Comparison of ENCODE assay signal across 8 cellular contexts in genomic region chrX:65451663-65452062, GRCh38.
DNase-seq lines count a peak whose midpoint lies in the region; ATAC-seq lines count a peak whose summit lies in the region.

No MANE protein-coding gene starts in this region.

- in situ Hi-C loops in T47D (cut with HindIII; ENCODE audit: low pct_unique_long_range_greater_than_20kb, low sequenced_read_pairs): no loop called here

- no peaks in the 10 kb centered on the region for H3K9me3 Mint-ChIP-seq in activated naive CD4-positive, alpha-beta T cell treated with anti-CD3 and anti-CD28 coated beads, Interleukin-2, amount 10 ng/mL, durations not matched to agents 7 days and 5 days
- peaks cover 0 to 20% (median 2%) of the 10 kb centered on the region in 11 donors for H3K9me3 Mint-ChIP-seq in naive thymus-derived CD4-positive, alpha-beta T cell

- no peaks in the 10 kb centered on the region for H3K36me3 Mint-ChIP-seq in activated naive CD4-positive, alpha-beta T cell treated with anti-CD3 and anti-CD28 coated beads, Interleukin-2, amount 10 ng/mL, durations not matched to agents 7 days and 5 days
- H3K36me3 Mint-ChIP-seq in naive thymus-derived CD4-positive, alpha-beta T cell: peaks cover 0 to 14% (median 6%) of the 10 kb centered on the region in 5 donors

- intact Hi-C loops in naive thymus-derived CD4-positive, alpha-beta T cell (cut with micrococcal nuclease): loop anchor here in 1 of 2 donors (5.0 kb wide), 2 partner anchors 419 to 1359 kb away; partner anchors contain the start of gene ZC3H12B
- intact Hi-C loops in left cardiac atrium (cut with DNase I): no loop called here

- POLR2A ChIA-PET in naive thymus-derived CD4-positive, alpha-beta T cell (lab: Charles Lee): no interaction called here

- no peaks in the 10 kb centered on the region for H3K4me1 ChIP-seq in naive thymus-derived CD4-positive, alpha-beta T cell (ENCODE audit: control insufficient read depth in 2 of 2, insufficient read depth in 2 of 2, low read length in 2 of 2)

- no peak overlapping the region for H3K4me3 Mint-ChIP-seq in activated naive CD4-positive, alpha-beta T cell treated with anti-CD3 and anti-CD28 coated beads, Interleukin-2, amount 10 ng/mL, durations not matched to agents 7 days and 5 days
- no peak overlapping the region for H3K4me3 Mint-ChIP-seq in naive thymus-derived CD4-positive, alpha-beta T cell

- H3K27ac ChIP-seq in naive thymus-derived CD4-positive, alpha-beta T cell (ENCODE audit: low read depth, low read length): no peak overlapping the region

- H3K4me3 ChIP-seq in naive thymus-derived CD4-positive, alpha-beta T cell (ENCODE audit: low read length): no peak overlapping the region

- CTCF ChIA-PET in activated naive CD4-positive, alpha-beta T cell treated with anti-CD3 and anti-CD28 coated beads, Interleukin-2, amount 10 ng/mL, durations not matched to agents 7 days and 5 days (lab: Charles Lee): interaction anchor here (0.7 to 1.6 kb wide), 4 partner anchors 77 to 1277 kb away, joined by 3 to 8 read pairs (median 3); no protein-coding TSS in a partner anchor
- CTCF ChIA-PET in naive thymus-derived CD4-positive, alpha-beta T cell (lab: Charles Lee): interaction anchor here (0.6 to 1.4 kb wide), 2 partner anchors 418 to 695 kb away, joined by 4 to 5 read pairs; partner anchors contain the start of gene ZC3H12B

- peak; percentile 63 for ATAC-seq in GM21526 (IDR thresholded peaks at IDR 0.05; ENCODE audit: low FRiP score, unreplicated experiment)
- ATAC-seq in naive thymus-derived CD4-positive, alpha-beta T cell: no peak
- ATAC-seq in left cardiac atrium: no peak

- no peaks in the 10 kb centered on the region for H3K36me3 ChIP-seq in naive thymus-derived CD4-positive, alpha-beta T cell (ENCODE audit: control insufficient read depth in 2 of 3, insufficient read depth in 3 of 3, low read length in 3 of 3)

- no peaks in the 10 kb centered on the region for H3K27me3 ChIP-seq in naive thymus-derived CD4-positive, alpha-beta T cell (ENCODE audit: control insufficient read depth in 2 of 2, insufficient read depth in 2 of 2, low read length in 2 of 2)

- DNase-seq in activated naive CD4-positive, alpha-beta T cell treated with anti-CD3 and anti-CD28 coated beads, Interleukin-2, amount 10 ng/mL, durations not matched to agents 7 days and 5 days: peak; percentile 36
- no peak for DNase-seq in activated naive CD4-positive, alpha-beta T cell treated with anti-CD3 and anti-CD28 coated beads, Interleukin-2, amount 50 U/mL, for 16 hours
- DNase-seq in NAMALWA (ENCODE audit: low spot score) (peak; percentile 63), T47D (ENCODE audit: low read depth in 1 of 2, low spot score in 1 of 2) (peak; percentile 11 to 33), midbrain (lab: John Stamatoyannopoulos, UW) (no peak), left cardiac atrium (no peak)
- DNase-seq in naive thymus-derived CD4-positive, alpha-beta T cell: peak in 6 of 9 donors; percentile 4 to 40 (median 35)

- H3K9me3 ChIP-seq in naive thymus-derived CD4-positive, alpha-beta T cell (ENCODE audit: control insufficient read depth in 2 of 3, low read length in 3 of 3): no peaks in the 10 kb centered on the region

- no peak overlapping the region for H3K27ac Mint-ChIP-seq in activated naive CD4-positive, alpha-beta T cell treated with anti-CD3 and anti-CD28 coated beads, Interleukin-2, amount 10 ng/mL, durations not matched to agents 7 days and 5 days
- peak overlapping the region in 2 of 9 donors; percentile 18 to 44 for H3K27ac Mint-ChIP-seq in naive thymus-derived CD4-positive, alpha-beta T cell

- H3K4me1 Mint-ChIP-seq in activated naive CD4-positive, alpha-beta T cell treated with anti-CD3 and anti-CD28 coated beads, Interleukin-2, amount 10 ng/mL, durations not matched to agents 7 days and 5 days: no peaks in the 10 kb centered on the region
- peaks cover 0 to 8% (median 3%) of the 10 kb centered on the region in 7 donors for H3K4me1 Mint-ChIP-seq in naive thymus-derived CD4-positive, alpha-beta T cell

- H3K27me3 Mint-ChIP-seq in activated naive CD4-positive, alpha-beta T cell treated with anti-CD3 and anti-CD28 coated beads, Interleukin-2, amount 10 ng/mL, durations not matched to agents 7 days and 5 days: no peaks in the 10 kb centered on the region
- no peaks in the 10 kb centered on the region for H3K27me3 Mint-ChIP-seq in naive thymus-derived CD4-positive, alpha-beta T cell

Comparison
In these comparisons a context has a peak if more than half of its experiments do, and no peak if none do; other contexts are left out.
1. DNase-seq: peak in activated naive CD4-positive, alpha-beta T cell treated with anti-CD3 and anti-CD28 coated beads, Interleukin-2, amount 10 ng/mL, durations not matched to agents 7 days and 5 days (single experiment), NAMALWA (single experiment), T47D (2 of 2) and naive thymus-derived CD4-positive, alpha-beta T cell (6 of 9); none in activated naive CD4-positive, alpha-beta T cell treated with anti-CD3 and anti-CD28 coated beads, Interleukin-2, amount 50 U/mL, for 16 hours (single experiment), midbrain (single experiment) and left cardiac atrium (single experiment).